In genomic region chr22:30752771-30753170, GRCh38 we compare ENCODE assay signal across 23 cellular contexts.
"Had no signal": no experiment of that assay in that cellular context is flagged by ENCODE, and none has a peak within 500 bp of the region (broad histone marks: within the 10 kb centered on the region; RNA-seq: fewer than 3 reads in every experiment).

No MANE protein-coding gene starts in this region.

- DNase-seq: activated CD4-positive, alpha-beta T cell treated with anti-CD3 and anti-CD28 coated beads for 1 hour; activated CD4-positive, alpha-beta T cell treated with anti-CD3 and anti-CD28 coated beads, Interleukin-2, amount 10 ng/mL, durations not matched to agents 24 days and 14 days; activated CD4-positive, alpha-beta T cell treated with anti-CD3 and anti-CD28 coated beads, Interleukin-2, amount 50 U/mL, for 48 hours; activated CD8-positive, alpha-beta memory T cell treated with anti-CD3 and anti-CD28 coated beads, Interleukin-2, amount 10 ng/mL, durations not matched to agents 7 days and 5 days; activated gamma-delta T cell; activated naive CD4-positive, alpha-beta T cell treated with anti-CD3 and anti-CD28 coated beads for 36 hours; activated T-cell treated with anti-CD3 and anti-CD28 coated beads, Interleukin-2, amount 50 U/mL, for 24 hours; amygdala; NCI-H1105 treated with DMSO at 0.1 percent for 48 hours; NCI-H1436 treated with DMSO at 0.1 percent for 48 hours; NCI-H187; NCI-H2081; NCI-H446; NCI-H524; PC-3; SHP77 had no signal

- H3K27me3 Mint-ChIP-seq: activated CD4-positive, alpha-beta T cell treated with anti-CD3 and anti-CD28 coated beads, Interleukin-2, amount 10 ng/mL, durations not matched to agents 24 days and 14 days; activated CD8-positive, alpha-beta memory T cell treated with anti-CD3 and anti-CD28 coated beads, Interleukin-2, amount 10 ng/mL, durations not matched to agents 7 days and 5 days; activated naive CD8-positive, alpha-beta T cell; activated T-cell treated with anti-CD3 and anti-CD28 coated beads, Interleukin-2, amount 50 U/mL, for 24 hours; brain had no signal

- H3K27me3 ChIP-seq: SJSA1 had no signal

- H3K27ac Mint-ChIP-seq: activated CD4-positive, alpha-beta T cell treated with anti-CD3 and anti-CD28 coated beads, Interleukin-2, amount 10 ng/mL, durations not matched to agents 24 days and 14 days; activated CD8-positive, alpha-beta memory T cell treated with anti-CD3 and anti-CD28 coated beads, Interleukin-2, amount 10 ng/mL, durations not matched to agents 7 days and 5 days; activated naive CD4-positive, alpha-beta T cell treated with anti-CD3 and anti-CD28 coated beads for 36 hours; activated naive CD8-positive, alpha-beta T cell; activated T-cell treated with anti-CD3 and anti-CD28 coated beads, Interleukin-2, amount 50 U/mL, for 24 hours; activated T-helper 1 cell treated with anti-CD3 and anti-CD28 coated beads, Interleukin-12 subunit alpha, Interleukin-12 subunit beta, Interleukin-2, Interleukin-4 antibody, amounts not matched to agents 30 ng/mL and 10 ng/mL and 1 ng/mL, durations not matched to agents 14 hours and 24 hours and 36 hours; T-helper 1 cell treated with Interleukin-12 subunit alpha and Interleukin-12 subunit beta and Interleukin-4 antibody, amounts not matched to agents 30 μg/mL and 1 μg/mL, for 36 hours; WTC11 had no signal

- H3K36me3 ChIP-seq: SJSA1 had no signal

- H3K9me3 Mint-ChIP-seq: activated CD4-positive, alpha-beta T cell treated with anti-CD3 and anti-CD28 coated beads, Interleukin-2, amount 10 ng/mL, durations not matched to agents 24 days and 14 days; activated T-cell treated with anti-CD3 and anti-CD28 coated beads, Interleukin-2, amount 50 U/mL, for 24 hours; activated T-helper 1 cell treated with anti-CD3 and anti-CD28 coated beads, Interleukin-12 subunit alpha, Interleukin-12 subunit beta, Interleukin-2, Interleukin-4 antibody, amounts not matched to agents 30 ng/mL and 10 ng/mL and 1 ng/mL, durations not matched to agents 14 hours and 24 hours and 36 hours; brain; T-helper 1 cell treated with Interleukin-12 subunit alpha and Interleukin-12 subunit beta and Interleukin-4 antibody, amounts not matched to agents 30 μg/mL and 1 μg/mL, for 36 hours had no signal

- ATAC-seq: activated CD8-positive, alpha-beta memory T cell treated with anti-CD3 and anti-CD28 coated beads, Interleukin-2, amount 10 ng/mL, durations not matched to agents 7 days and 5 days; PC-3; SK-N-SH treated with all-trans-retinoic acid at 6 μM for 48 hours; WTC11 had no signal

- H3K9me3 ChIP-seq: SJSA1 had no signal

- H3K4me3 Mint-ChIP-seq: activated CD4-positive, alpha-beta T cell treated with anti-CD3 and anti-CD28 coated beads, Interleukin-2, amount 10 ng/mL, durations not matched to agents 24 days and 14 days; activated CD8-positive, alpha-beta memory T cell treated with anti-CD3 and anti-CD28 coated beads, Interleukin-2, amount 10 ng/mL, durations not matched to agents 7 days and 5 days; activated naive CD4-positive, alpha-beta T cell treated with anti-CD3 and anti-CD28 coated beads for 36 hours; activated naive CD8-positive, alpha-beta T cell; activated T-cell treated with anti-CD3 and anti-CD28 coated beads, Interleukin-2, amount 50 U/mL, for 24 hours; activated T-helper 1 cell treated with anti-CD3 and anti-CD28 coated beads, Interleukin-12 subunit alpha, Interleukin-12 subunit beta, Interleukin-2, Interleukin-4 antibody, amounts not matched to agents 30 ng/mL and 10 ng/mL and 1 ng/mL, durations not matched to agents 14 hours and 24 hours and 36 hours; brain; T-helper 1 cell treated with Interleukin-12 subunit alpha and Interleukin-12 subunit beta and Interleukin-4 antibody, amounts not matched to agents 30 μg/mL and 1 μg/mL, for 36 hours; WTC11 had no signal

- H3K4me1 ChIP-seq: SJSA1 had no signal

- H3K36me3 Mint-ChIP-seq: brain had no signal

- H3K27ac ChIP-seq: SJSA1 had no signal

- H3K4me3 ChIP-seq: SJSA1 had no signal
